Comparison of ENCODE assay signal across 8 cellular contexts in the genomic region with DNA sequence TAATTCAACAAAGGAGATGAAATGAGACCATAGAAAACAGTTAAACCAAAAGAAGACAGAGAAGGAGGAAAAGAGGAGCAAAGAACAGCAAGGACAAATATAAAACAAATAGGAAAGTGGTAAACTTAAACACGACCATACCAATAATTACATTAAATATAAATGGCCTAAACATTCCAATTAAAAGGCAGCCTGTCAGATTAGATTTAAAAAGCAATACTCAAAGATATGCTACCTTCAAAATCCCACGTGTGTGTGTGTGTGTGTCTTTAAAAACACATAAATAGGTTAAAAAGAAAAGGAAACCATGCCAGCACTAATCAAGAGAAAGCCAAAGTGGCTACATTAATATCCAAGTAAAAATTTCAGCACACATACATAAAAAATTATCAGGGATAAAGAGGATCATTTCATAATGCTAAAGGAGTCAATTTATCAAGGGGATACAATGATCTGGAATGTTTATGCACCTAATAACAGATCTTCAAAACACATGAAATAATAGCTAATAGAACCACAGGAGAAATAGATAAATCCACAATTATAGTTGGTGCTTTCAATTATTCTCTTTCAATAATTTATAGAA.
"Had no signal": no experiment of that assay in that cellular context is flagged by ENCODE, and none has a peak within 500 bp of the region (broad histone marks: within the 10 kb centered on the region; RNA-seq: fewer than 3 reads in every experiment).

No MANE protein-coding gene starts in this region.

- FAIRE-seq: G401.6, GM12878, GM12891, GM12892, GM18507, GM19239 had no signal

- ATAC-seq: GM12878 had no signal

- H3K4me3 ChIP-seq: GM12878 had no signal

- DNase-seq: GDM1, GF-D8 had no signal
